In genomic region chr22:31248138-31248745, GRCh38 we compare ENCODE assay signal across 8 cellular contexts. TPM values are rescaled to one million over a fixed set of nuclear protein-coding genes. Genes with fewer than 3 reads are reported as not detected.
DNase-seq lines count a peak whose midpoint lies in the region; ATAC-seq and TF ChIP-seq lines count a peak whose summit lies in the region.

No MANE protein-coding gene starts in this region.

- no peaks in the 10 kb centered on the region for H3K9me3 ChIP-seq in RWPE2 (ENCODE audit: severe bottlenecking)

- ATAC-seq in RWPE2 (ENCODE audit: low read depth): peak; percentile 89
- no peak for ATAC-seq in GM21529 (IDR thresholded peaks at IDR 0.05; ENCODE audit: unreplicated experiment)
- ATAC-seq in HG02642 (IDR thresholded peaks at IDR 0.05; ENCODE audit: poor library complexity, unreplicated experiment): no peak

- in situ Hi-C loops in GM13977 (cut with MboI; ENCODE audit: low pct_unique_long_range_greater_than_20kb, low sequenced_read_pairs, unreplicated experiment): no loop called here

- DNase-seq in GM13977 (ENCODE audit: low spot score) (peak; percentile 54), RWPE2 (ENCODE audit: low spot score) (peak; percentile 87), fibroblast of the conjunctiva (ENCODE audit: low read depth) (peak; percentile 78), neural crest cell (ENCODE audit: low read depth, low spot score) (peak; percentile 61)
- DNase-seq in activated naive CD4-positive, alpha-beta T cell treated with Interleukin-2 at 50 U/mL for 16 hours: peak; percentile 65
- peak; percentile 43 for DNase-seq in stimulated activated naive CD4-positive, alpha-beta T cell treated with Interleukin-2 at 50 U/mL for 16 hours (lab: John Stamatoyannopoulos, UW)

- H3K4me1 Mint-ChIP-seq in neural crest cell: peaks cover 33% of the 10 kb centered on the region

- no peaks in the 10 kb centered on the region for H3K27me3 Mint-ChIP-seq in neural crest cell (ENCODE audit: low read depth)

- peak overlapping the region; percentile 47 for H3K4me3 ChIP-seq in RWPE2 (ENCODE audit: severe bottlenecking)

- H3K27ac Mint-ChIP-seq in neural crest cell (ENCODE audit: unreplicated experiment): peak overlapping the region; percentile 85

- peaks cover 19% of the 10 kb centered on the region for H3K36me3 ChIP-seq in RWPE2 (ENCODE audit: low read depth)

- peak overlapping the region; percentile 86 for H3K4me3 Mint-ChIP-seq in neural crest cell

- peaks cover 45% of the 10 kb centered on the region for H3K4me1 ChIP-seq in RWPE2 (ENCODE audit: insufficient read depth, poor library complexity, severe bottlenecking)

- H3K9me3 Mint-ChIP-seq in neural crest cell: no peaks in the 10 kb centered on the region

- H3K36me3 Mint-ChIP-seq in neural crest cell (ENCODE audit: low read depth): no peaks in the 10 kb centered on the region

- peak overlapping the region; percentile 95 for H3K27ac ChIP-seq in RWPE2 (ENCODE audit: poor library complexity, severe bottlenecking)

- TF ChIP-seq CTCF in GM13977 (IDR thresholded peaks at IDR 0.05; ENCODE audit: extremely low read depth, insufficient read depth, missing control alignments): no peak
- TF ChIP-seq CTCF in RWPE2 (IDR thresholded peaks at IDR 0.05; ENCODE audit: poor library complexity, severe bottlenecking): no peak
- TF ChIP-seq CTCF in neural crest cell (conservative IDR thresholded peaks at IDR 0.05): no peak

- no peaks in the 10 kb centered on the region for H3K27me3 ChIP-seq in RWPE2 (ENCODE audit: insufficient read depth, poor library complexity, severe bottlenecking)

RNA-seq across cellular contexts. Expression of gene LIMK2, which starts 36.1 kb away (rescaled TPM):
- 31.3 and 35.1 TPM in 2 replicates for total RNA-seq in neural crest cell

RNA-seq across cellular contexts. Expression of gene PIK3IP1, which starts 44.0 kb away (rescaled TPM):
- total RNA-seq in neural crest cell: 1.8 and 2.3 TPM in 2 replicates
